13 cellular contexts compared by ENCODE assay signal in genomic region chr14:75821828-75822521, GRCh38.
DNase-seq lines count a peak whose midpoint lies in the region; ATAC-seq and TF ChIP-seq lines count a peak whose summit lies in the region.
"Had no signal": no experiment of that assay in that cellular context is flagged by ENCODE, and none has a peak within 500 bp of the region (broad histone marks: within the 10 kb centered on the region; RNA-seq: fewer than 3 reads in every experiment).

No MANE protein-coding gene starts in this region.

- peak overlapping the region in 6 of 10 donors; percentile 15 to 88 (median 76) for H3K27ac ChIP-seq in heart right ventricle
- H3K27ac ChIP-seq in right atrium auricular region, result peak overlapping the region in 1 of 2 donors; percentile 27
- H3K27ac ChIP-seq in mesenchymal stem cell (ENCODE audit: low read length, poor library complexity, severe bottlenecking), result peak overlapping the region; percentile 96
- H3K27ac ChIP-seq in vagina, result peak overlapping the region; percentile 76

- H2AK5ac ChIP-seq in mesenchymal stem cell (ENCODE audit: low read length, severe bottlenecking), result peak overlapping the region; percentile 100

- H3K9me3 ChIP-seq in heart right ventricle (no peaks in the 10 kb centered on the region), right atrium auricular region (no peaks in the 10 kb centered on the region), mesenchymal stem cell (ENCODE audit: control insufficient read depth, low read length) (no peaks in the 10 kb centered on the region), vagina (no peaks in the 10 kb centered on the region)
- H3K9me3 ChIP-seq: testis had no signal

- TF ChIP-seq CTCF in heart right ventricle (IDR thresholded peaks at IDR 0.05) (no peak), right atrium auricular region (IDR thresholded peaks at IDR 0.05) (no peak), brain (conservative IDR thresholded peaks at IDR 0.05) (no peak), vagina (IDR thresholded peaks at IDR 0.05) (no peak)

- H3K27ac Mint-ChIP-seq in brain, result peak overlapping the region in 3 of 5 experiments; percentile 65 to 93 (median 83)
- H3K27ac Mint-ChIP-seq in activated CD4-positive, alpha-beta T cell treated with anti-CD3 and anti-CD28 coated beads, Interleukin-2, amount 10 ng/mL, durations not matched to agents 7 days and 5 days, result no peak overlapping the region
- H3K27ac Mint-ChIP-seq: activated CD8-positive, alpha-beta T cell treated with anti-CD3 and anti-CD28 coated beads, Interleukin-2, amount 10 ng/mL, durations not matched to agents 7 days and 5 days; activated naive CD8-positive, alpha-beta T cell treated with anti-CD3 and anti-CD28 coated beads, Interleukin-2, amount 50 U/mL, for 24 hours had no signal

- WGBS in heart right ventricle, 2 donors, result 97 to 99% methylated on average over 2 of the region's 2 CpGs
- 50% methylated on average over 1 of the region's 2 CpGs for WGBS in mesenchymal stem cell

- H2BK15ac ChIP-seq in mesenchymal stem cell (ENCODE audit: low read depth, poor library complexity, severe bottlenecking), result peak overlapping the region; percentile 46

- H3K36me3 ChIP-seq in heart right ventricle, result peaks cover 0 to 20% (median 0%) of the 10 kb centered on the region in 9 donors
- H3K36me3 ChIP-seq in right atrium auricular region, result no peaks in the 10 kb centered on the region
- peaks cover 3 to 13% of the 10 kb centered on the region in 2 experiments for H3K36me3 ChIP-seq in mesenchymal stem cell (ENCODE audit: control insufficient read depth in 1 of 2, insufficient read depth in 2 of 2, low read depth in 1 of 2, low read length in 2 of 2)
- peaks cover 0 to 6% of the 10 kb centered on the region in 2 donors for H3K36me3 ChIP-seq in vagina

- H3K36me3 Mint-ChIP-seq in brain, result peaks cover 22% of the 10 kb centered on the region
- peaks cover 17% of the 10 kb centered on the region for H3K36me3 Mint-ChIP-seq in activated CD4-positive, alpha-beta T cell treated with anti-CD3 and anti-CD28 coated beads, Interleukin-2, amount 10 ng/mL, durations not matched to agents 7 days and 5 days (ENCODE audit: low read depth)

- H3K18ac ChIP-seq in mesenchymal stem cell (ENCODE audit: low read depth in 1 of 2, low read length in 2 of 2), result no peak overlapping the region

- peak overlapping the region; percentile 71 for H3K9ac ChIP-seq in mesenchymal stem cell (ENCODE audit: low read length)

- H4K8ac ChIP-seq in mesenchymal stem cell (ENCODE audit: low read length), result no peak overlapping the region

- no peaks in the 10 kb centered on the region for H3K27me3 Mint-ChIP-seq in brain
- H3K27me3 Mint-ChIP-seq in activated CD4-positive, alpha-beta T cell treated with anti-CD3 and anti-CD28 coated beads, Interleukin-2, amount 10 ng/mL, durations not matched to agents 7 days and 5 days, result no peaks in the 10 kb centered on the region
- H3K27me3 Mint-ChIP-seq: activated naive CD8-positive, alpha-beta T cell treated with anti-CD3 and anti-CD28 coated beads, Interleukin-2, amount 50 U/mL, for 24 hours; T-cell had no signal

- no peak overlapping the region for H3K4me3 Mint-ChIP-seq in brain
- no peak overlapping the region for H3K4me3 Mint-ChIP-seq in activated CD4-positive, alpha-beta T cell treated with anti-CD3 and anti-CD28 coated beads, Interleukin-2, amount 10 ng/mL, durations not matched to agents 7 days and 5 days
- H3K4me3 Mint-ChIP-seq: activated CD8-positive, alpha-beta T cell treated with anti-CD3 and anti-CD28 coated beads, Interleukin-2, amount 10 ng/mL, durations not matched to agents 7 days and 5 days; activated naive CD8-positive, alpha-beta T cell treated with anti-CD3 and anti-CD28 coated beads, Interleukin-2, amount 50 U/mL, for 24 hours; T-cell had no signal

- no peak overlapping the region for H3K23ac ChIP-seq in mesenchymal stem cell (ENCODE audit: low read length in 2 of 2)

- intact Hi-C loops in heart right ventricle (cut with DNase I), result no loop called here
- intact Hi-C loops in vagina (cut with DNase I), result loop anchor here (2.0 kb wide), 1 partner anchor 47 kb away; no protein-coding TSS in a partner anchor

- H2AFZ ChIP-seq in mesenchymal stem cell (ENCODE audit: low read depth, low read length), result no peak overlapping the region

- H3K9me3 Mint-ChIP-seq in brain, result no peaks in the 10 kb centered on the region
- H3K9me3 Mint-ChIP-seq in activated CD4-positive, alpha-beta T cell treated with anti-CD3 and anti-CD28 coated beads, Interleukin-2, amount 10 ng/mL, durations not matched to agents 7 days and 5 days, result no peaks in the 10 kb centered on the region
- H3K9me3 Mint-ChIP-seq: activated naive CD8-positive, alpha-beta T cell treated with anti-CD3 and anti-CD28 coated beads, Interleukin-2, amount 50 U/mL, for 24 hours; T-cell had no signal

- no peak overlapping the region for H3K14ac ChIP-seq in mesenchymal stem cell (ENCODE audit: low read length in 2 of 2)

- H3K4me3 ChIP-seq in heart right ventricle (no peak overlapping the region), right atrium auricular region (no peak overlapping the region), mesenchymal stem cell (ENCODE audit: insufficient read depth in 1 of 2, low read depth in 1 of 2, low read length in 2 of 2) (peak overlapping the region in 1 of 2 experiments; percentile 45), vagina (no peak overlapping the region)
- H3K4me3 ChIP-seq: testis had no signal

- POLR2A ChIA-PET in activated CD4-positive, alpha-beta T cell treated with anti-CD3 and anti-CD28 coated beads, Interleukin-2, amount 10 ng/mL, durations not matched to agents 7 days and 5 days (lab: Charles Lee), result interaction anchor here (0.6 kb wide), 1 partner anchor 819 kb away, joined by 3 read pairs; the partner anchor contains the start of gene EIF2B2

- no peak overlapping the region for H3K4ac ChIP-seq in mesenchymal stem cell (ENCODE audit: low read depth in 1 of 2, low read length in 2 of 2)

- H3K27me3 ChIP-seq in heart right ventricle, result no peaks in the 10 kb centered on the region
- H3K27me3 ChIP-seq in right atrium auricular region, result no peaks in the 10 kb centered on the region
- H3K27me3 ChIP-seq in mesenchymal stem cell (ENCODE audit: control insufficient read depth in 1 of 2, insufficient read depth in 1 of 2, low read length in 2 of 2), result no peaks in the 10 kb centered on the region
- H3K27me3 ChIP-seq in vagina, result no peaks in the 10 kb centered on the region
- H3K27me3 ChIP-seq: testis had no signal

- no peak overlapping the region for H4K91ac ChIP-seq in mesenchymal stem cell (ENCODE audit: low read length)

- DNase-seq in heart right ventricle (no peak), right atrium auricular region (ENCODE audit: low spot score) (no peak), mesenchymal stem cell (peak; percentile 56), vagina (ENCODE audit: extremely low spot score in 2 of 2) (no peak), NCI-H2227 treated with DMSO at 0.1 percent for 48 hours (lab: John Stamatoyannopoulos, UW) (no peak)
- no peak for DNase-seq in activated CD4-positive, alpha-beta T cell treated with anti-CD3 and anti-CD28 coated beads, Interleukin-2, amount 10 ng/mL, durations not matched to agents 7 days and 5 days
- DNase-seq: activated CD8-positive, alpha-beta T cell treated with anti-CD3 and anti-CD28 coated beads, Interleukin-2, amount 10 ng/mL, durations not matched to agents 7 days and 5 days; activated naive CD8-positive, alpha-beta T cell treated with anti-CD3 and anti-CD28 coated beads, Interleukin-2, amount 50 U/mL, for 24 hours; NCI-H69; T-cell; testis had no signal

- CTCF ChIA-PET in activated CD4-positive, alpha-beta T cell treated with anti-CD3 and anti-CD28 coated beads, Interleukin-2, amount 10 ng/mL, durations not matched to agents 7 days and 5 days (lab: Charles Lee), result interaction anchor here (1.0 kb wide), 2 partner anchors 96 to 113 kb away, joined by 3 read pairs; no protein-coding TSS in a partner anchor

- H3K79me1 ChIP-seq in mesenchymal stem cell (replicated peaks; ENCODE audit: low read length, poor library complexity, severe bottlenecking), result peaks cover 6% of the 10 kb centered on the region

- no peak overlapping the region for H2BK120ac ChIP-seq in mesenchymal stem cell (ENCODE audit: low read depth, low read length)

- ATAC-seq in heart right ventricle (no peak), HG03432 (IDR thresholded peaks at IDR 0.05; ENCODE audit: unreplicated experiment) (no peak)
- ATAC-seq: activated CD8-positive, alpha-beta T cell treated with anti-CD3 and anti-CD28 coated beads, Interleukin-2, amount 10 ng/mL, durations not matched to agents 7 days and 5 days; activated naive CD8-positive, alpha-beta T cell treated with anti-CD3 and anti-CD28 coated beads, Interleukin-2, amount 50 U/mL, for 24 hours; T-cell had no signal

- no peak overlapping the region for H2BK12ac ChIP-seq in mesenchymal stem cell (ENCODE audit: low read length in 2 of 2)

- peaks cover 2 to 66% (median 37%) of the 10 kb centered on the region in 9 donors for H3K4me1 ChIP-seq in heart right ventricle
- H3K4me1 ChIP-seq in right atrium auricular region, result peaks cover 0 to 21% of the 10 kb centered on the region in 2 donors
- peaks cover 19% of the 10 kb centered on the region for H3K4me1 ChIP-seq in mesenchymal stem cell (ENCODE audit: control insufficient read depth, insufficient read depth, low read depth, low read length)
- peaks cover 27% of the 10 kb centered on the region for H3K4me1 ChIP-seq in vagina

- H2BK5ac ChIP-seq in mesenchymal stem cell (ENCODE audit: low read depth, low read length, poor library complexity, severe bottlenecking), result peak overlapping the region; percentile 93

- no peak for TF ChIP-seq POLR2A in vagina (IDR thresholded peaks at IDR 0.05)

- H3K4me2 ChIP-seq in mesenchymal stem cell (ENCODE audit: low read length, poor library complexity, severe bottlenecking), result peak overlapping the region; percentile 5

- peaks cover 35% of the 10 kb centered on the region for H3K4me1 Mint-ChIP-seq in brain
- peaks cover 16% of the 10 kb centered on the region for H3K4me1 Mint-ChIP-seq in activated CD4-positive, alpha-beta T cell treated with anti-CD3 and anti-CD28 coated beads, Interleukin-2, amount 10 ng/mL, durations not matched to agents 7 days and 5 days
